8 cellular contexts compared by ENCODE assay signal in genomic region chr15:65287515-65287845, GRCh38. TPM values are rescaled to one million over a fixed set of nuclear protein-coding genes. Genes with fewer than 3 reads are reported as not detected.
DNase-seq lines count a peak whose midpoint lies in the region; ATAC-seq lines count a peak whose summit lies in the region.

No MANE protein-coding gene starts in this region.

- H2AFZ ChIP-seq in trophoblast cell (ENCODE audit: insufficient read depth, low read length, poor library complexity), result no peak overlapping the region

- H2AK5ac ChIP-seq in trophoblast cell (ENCODE audit: low read length), result no peak overlapping the region

- ATAC-seq in GM18867 (IDR thresholded peaks at IDR 0.05; ENCODE audit: unreplicated experiment), result no peak

- H3K27me3 ChIP-seq in duodenal mucosa (ENCODE audit: control insufficient read depth in 1 of 2, insufficient read depth in 2 of 2, low read length in 2 of 2) (no peaks in the 10 kb centered on the region), trophoblast cell (ENCODE audit: insufficient read depth, low read length) (no peaks in the 10 kb centered on the region)

- H3K18ac ChIP-seq in trophoblast cell (ENCODE audit: low read length), result no peak overlapping the region

- H3K9me3 ChIP-seq in duodenal mucosa (ENCODE audit: control insufficient read depth in 1 of 2, low read length in 2 of 2) (no peaks in the 10 kb centered on the region), trophoblast cell (ENCODE audit: insufficient read depth, low read depth, low read length) (peaks cover 2% of the 10 kb centered on the region)

- H3K9ac ChIP-seq in duodenal mucosa (ENCODE audit: low read depth in 1 of 2, low read length in 2 of 2) (peak overlapping the region; percentile 88 to 93), trophoblast cell (ENCODE audit: low read length) (no peak overlapping the region)

- no peak overlapping the region for H4K12ac ChIP-seq in trophoblast cell (ENCODE audit: low read depth, low read length)

- WGBS in trophoblast cell (ENCODE audit: extremely low coverage, insufficient coverage, insufficient read length), result no CpG with 5 or more reads among the region's 2 CpGs

- no peak overlapping the region for H3K14ac ChIP-seq in trophoblast cell (ENCODE audit: low read length)

- H3K27ac ChIP-seq in duodenal mucosa (ENCODE audit: low read depth, low read length), result no peak overlapping the region
- no peak overlapping the region for H3K27ac ChIP-seq in trophoblast cell (ENCODE audit: low read depth, low read length)

- H3K4me2 ChIP-seq in trophoblast cell (ENCODE audit: low read length), result peak overlapping the region; percentile 96

- H3K79me1 ChIP-seq in trophoblast cell (ENCODE audit: low read length), result peaks cover 8% of the 10 kb centered on the region

- peak overlapping the region; percentile 41 for H4K91ac ChIP-seq in trophoblast cell (ENCODE audit: low read depth, low read length)

- no peak overlapping the region for H2BK12ac ChIP-seq in trophoblast cell (ENCODE audit: low read length)

- H3K4ac ChIP-seq in trophoblast cell (ENCODE audit: low read depth, low read length), result no peak overlapping the region

- H3K23ac ChIP-seq in trophoblast cell (ENCODE audit: low read length), result no peak overlapping the region

- H2BK120ac ChIP-seq in trophoblast cell (ENCODE audit: insufficient read depth, low read length, poor library complexity), result peak overlapping the region; percentile 29

- in situ Hi-C loops in G401 (cut with HindIII; ENCODE audit: low sequenced_read_pairs), result no loop called here

- peak overlapping the region; percentile 90 for H4K8ac ChIP-seq in trophoblast cell (ENCODE audit: low read depth, low read length)

- peaks cover 2% of the 10 kb centered on the region for H3K79me2 ChIP-seq in trophoblast cell (ENCODE audit: control insufficient read depth, insufficient read depth, low read length, poor library complexity)

- peak; percentile 32 for DNase-seq in G401 (ENCODE audit: low spot score)
- peak; percentile 45 for DNase-seq in NCI-H69 (lab: John Stamatoyannopoulos, UW)
- peak in 1 of 2 donors; percentile 16 for DNase-seq in trophoblast cell
- no peak for DNase-seq in nucleus accumbens (lab: John Stamatoyannopoulos, UW)
- DNase-seq in NCI-H1436 treated with DMSO at 0.1 percent for 48 hours (lab: John Stamatoyannopoulos, UW), result no peak
- no peak for DNase-seq in DMS114 treated with DMSO at 0.1 percent for 48 hours (lab: John Stamatoyannopoulos, UW; ENCODE audit: unreplicated experiment)

- H2BK5ac ChIP-seq in trophoblast cell (ENCODE audit: low read depth, low read length, poor library complexity), result no peak overlapping the region

- H3K4me3 ChIP-seq in duodenal mucosa (ENCODE audit: low read depth in 1 of 2, low read length in 2 of 2), result peak overlapping the region in 1 of 2 donors; percentile 81
- no peak overlapping the region for H3K4me3 ChIP-seq in trophoblast cell (ENCODE audit: low read depth, low read length)

- H3K4me1 ChIP-seq in duodenal mucosa (ENCODE audit: control insufficient read depth in 1 of 2, insufficient read depth in 2 of 2, low read length in 2 of 2), result peaks cover 11 to 13% of the 10 kb centered on the region in 2 donors
- H3K4me1 ChIP-seq in trophoblast cell (ENCODE audit: control insufficient read depth in 1 of 2, insufficient read depth in 2 of 2, low read length in 2 of 2), result peaks cover 0 to 3% of the 10 kb centered on the region in 2 experiments

- H3K36me3 ChIP-seq in duodenal mucosa (ENCODE audit: control insufficient read depth in 1 of 2, insufficient read depth in 2 of 2, low read length in 2 of 2) (peaks cover 0 to 1% of the 10 kb centered on the region in 2 donors), trophoblast cell (ENCODE audit: control insufficient read depth in 1 of 2, insufficient read depth in 2 of 2, low read length in 2 of 2) (no peaks in the 10 kb centered on the region)

RNA-seq across cellular contexts. Expression of gene PARP16, which starts 0.8 kb away (rescaled TPM):
- 6.2 and 6.3 TPM in 2 replicates for total RNA-seq in G401 (2014; rRNA removed; shearing (Covaris generic))
- 3.5 and 3.9 TPM in 2 replicates for polyA plus RNA-seq in trophoblast cell (2013)

RNA-seq across cellular contexts. Expression of gene RNU5A-1, which starts 8.4 kb away (rescaled TPM):
- not detected in 2 replicates for total RNA-seq in G401 (2014; rRNA removed; shearing (Covaris generic))
- not detected in 2 replicates for polyA plus RNA-seq in trophoblast cell (2013)

RNA-seq across cellular contexts. Expression of gene RNU5B-1, which starts 17.0 kb away (rescaled TPM):
- not detected in 2 replicates for total RNA-seq in G401 (2014; rRNA removed; shearing (Covaris generic))
- polyA plus RNA-seq in trophoblast cell (2013), result not detected in 2 replicates

Comparison
In these comparisons a context has a peak if more than half of its experiments do, and no peak if none do; other contexts are left out.
1. DNase-seq: peak in G401 (single experiment) and NCI-H69 (single experiment); none in nucleus accumbens (0 of 56), NCI-H1436 treated with DMSO at 0.1 percent for 48 hours (single experiment) and DMS114 treated with DMSO at 0.1 percent for 48 hours (single experiment).